Comparison of ENCODE assay signal across 19 cellular contexts in the genomic region with DNA sequence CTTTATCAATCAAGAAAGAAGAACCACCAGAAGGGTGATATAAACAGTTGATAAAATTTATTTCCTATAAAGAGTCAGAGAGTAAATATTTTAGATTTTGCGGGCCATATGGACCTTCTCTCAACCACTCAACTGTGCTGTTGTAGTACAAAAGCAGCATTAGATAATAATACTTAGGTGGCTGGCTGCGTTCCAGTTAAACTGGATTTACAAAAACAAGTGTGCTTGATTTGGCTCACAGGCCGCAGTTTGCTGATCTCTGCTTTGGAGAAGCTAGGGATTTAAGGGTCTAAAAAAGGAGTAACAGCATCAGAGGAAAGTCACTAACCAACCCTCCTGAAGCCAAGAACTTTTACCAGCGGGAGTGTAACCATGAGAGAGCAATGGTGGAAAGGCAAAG.
A peak's percentile ranks its signal among the peaks of the same experiment; 100 is the strongest.
DNase-seq lines count a peak whose midpoint lies in the region; ATAC-seq and TF ChIP-seq lines count a peak whose summit lies in the region.
"Had no signal": no experiment of that assay in that cellular context is flagged by ENCODE, and none has a peak within 500 bp of the region (broad histone marks: within the 10 kb centered on the region; RNA-seq: fewer than 3 reads in every experiment).

No MANE protein-coding gene starts in this region.

- no peak overlapping the region for H3K4me3 ChIP-seq in fibroblast of pulmonary artery (replicated peaks; ENCODE audit: low read depth, low read length)
- H3K4me3 ChIP-seq: BLaER1 treated with 17β-estradiol and CSF1 and Interleukin-3, amounts not matched to agents 10 nM and 100 nM; gastrocnemius medialis; mucosa of descending colon; upper lobe of right lung had no signal

- no peak for ATAC-seq in HG03342 (IDR thresholded peaks at IDR 0.05; ENCODE audit: unreplicated experiment)
- ATAC-seq: gastrocnemius medialis, mucosa of descending colon, upper lobe of right lung had no signal

- DNase-seq in COR-L47 (lab: John Stamatoyannopoulos, UW) (peak; percentile 12), NCI-H1105 treated with DMSO at 0.1 percent for 48 hours (lab: John Stamatoyannopoulos, UW) (peak; percentile 42), NCI-H510A treated with DMSO at 0.1 percent for 48 hours (lab: John Stamatoyannopoulos, UW) (peak; percentile 72), fibroblast of pulmonary artery (ENCODE audit: low read depth) (peak; percentile 17), GM10266 (ENCODE audit: extremely low spot score) (no peak), SW 1271 (lab: John Stamatoyannopoulos, UW) (no peak), pons (ENCODE audit: low spot score) (no peak)
- DNase-seq: ACHN; activated B cell treated with CpG ODN at 0.5 μM for 24 hours; activated CD4-positive, alpha-beta T cell treated with anti-CD3 and anti-CD28 coated beads, Interleukin-2, amount 50 U/mL, for 48 hours; activated CD8-positive, alpha-beta memory T cell treated with anti-CD3 and anti-CD28 coated beads, Interleukin-2, amount 50 U/mL, for 48 hours; activated naive CD8-positive, alpha-beta T cell treated with anti-CD3 and anti-CD28 coated beads for 36 hours; gastrocnemius medialis; H9; mucosa of descending colon; NCI-H146; upper lobe of right lung had no signal

- TF ChIP-seq CTCF in fibroblast of pulmonary artery (IDR thresholded peaks at IDR 0.05; ENCODE audit: low read length, missing control alignments): no peak
- no peak for TF ChIP-seq CTCF in GM10266 (IDR thresholded peaks at IDR 0.05; ENCODE audit: control insufficient read depth, insufficient read depth, low read depth, missing control alignments)

Comparison
In these comparisons a context has a peak if more than half of its experiments do, and no peak if none do; other contexts are left out.
1. DNase-seq: peak in COR-L47 (single experiment), NCI-H1105 treated with DMSO at 0.1 percent for 48 hours (single experiment), NCI-H510A treated with DMSO at 0.1 percent for 48 hours (single experiment) and fibroblast of pulmonary artery (single experiment); none in GM10266 (single experiment), SW 1271 (0 of 2) and pons (single experiment).